Comparison of ENCODE assay signal across 8 cellular contexts in the genomic region with DNA sequence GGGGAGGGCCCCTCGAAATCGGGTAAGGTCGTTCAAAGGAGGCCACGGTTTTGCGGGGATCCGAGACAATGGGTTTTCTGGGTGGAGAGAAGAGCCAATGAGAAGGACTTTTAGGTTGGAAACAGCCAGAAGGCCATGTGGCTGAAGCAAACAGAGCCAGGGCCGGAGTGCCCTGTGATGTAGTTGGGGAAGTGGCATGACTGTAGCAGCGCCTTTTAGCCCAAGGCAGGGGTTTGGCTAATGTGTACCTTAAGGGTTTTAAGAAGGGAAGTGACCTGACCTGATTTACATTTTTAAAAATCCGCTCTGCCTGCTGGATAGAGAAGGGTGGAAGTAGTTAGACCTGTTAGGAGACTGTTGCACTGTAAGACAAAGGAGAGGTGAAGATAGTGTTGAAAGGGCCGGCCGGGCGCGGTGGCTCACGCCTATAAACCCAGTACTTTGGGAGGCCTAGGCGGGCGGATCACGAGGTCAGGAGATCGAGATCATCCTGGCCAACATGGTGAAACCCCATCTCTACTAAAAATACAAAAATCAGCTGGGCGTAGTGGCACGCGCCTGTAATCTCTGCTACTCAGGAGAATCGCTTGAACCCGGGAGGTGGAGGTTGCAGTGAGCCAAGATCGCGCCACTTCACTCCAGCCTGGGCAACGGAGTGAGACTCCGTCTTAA. TPM values are rescaled to one million over a fixed set of nuclear protein-coding genes. Genes with fewer than 3 reads are reported as not detected.
DNase-seq lines count a peak whose midpoint lies in the region; ATAC-seq and TF ChIP-seq lines count a peak whose summit lies in the region.

No MANE protein-coding gene starts in this region.

- H3K36me3 ChIP-seq in left ventricle myocardium inferior: peaks cover 4% of the 10 kb centered on the region

- H3K27ac ChIP-seq in angular gyrus (ENCODE audit: low read depth, low read length) (peak overlapping the region; percentile 96), left ventricle myocardium inferior (replicated peaks) (peak overlapping the region; percentile 99)

- ATAC-seq in HG02852 (IDR thresholded peaks at IDR 0.05; ENCODE audit: unreplicated experiment): no peak

- H3K4me3 ChIP-seq in HFF-Myc (replicated peaks; ENCODE audit: low read depth, low read length) (peak overlapping the region; percentile 94), left ventricle myocardium inferior (peak overlapping the region; percentile 92)

- no peaks in the 10 kb centered on the region for H3K27me3 ChIP-seq in left ventricle myocardium inferior (ENCODE audit: low read depth)

- no peaks in the 10 kb centered on the region for H3K9me3 ChIP-seq in left ventricle myocardium inferior (replicated peaks)

- in situ Hi-C loops in G401 (cut with HindIII; ENCODE audit: low sequenced_read_pairs): no loop called here

- DNase-seq in G401 (ENCODE audit: low spot score): peak; percentile 80
- no peak for DNase-seq in HFF-Myc (ENCODE audit: extremely low read depth, low read depth)
- peak; percentile 54 for DNase-seq in OCI-M1 (lab: John Stamatoyannopoulos, UW)
- DNase-seq in left ventricle myocardium inferior: peak; percentile 44
- DNase-seq in posterior cingulate gyrus: peak in 8 of 10 donors; percentile 5 to 88 (median 30)
- DNase-seq in middle frontal gyrus (ENCODE audit: extremely low spot score, low spot score): no peak

- intact Hi-C loops in left ventricle myocardium inferior (cut with micrococcal nuclease) (loop anchor here (5.0 kb wide), 1 partner anchor 39 kb away; no protein-coding TSS in a partner anchor), posterior cingulate gyrus (cut with DNase I) (loop anchor here (5.0 kb wide), 2 partner anchors 49 to 94 kb away; partner anchors contain the start of genes ERI2 and REXO5)

- TF ChIP-seq CTCF in HFF-Myc (IDR thresholded peaks at IDR 0.05; ENCODE audit: low read depth, low read length, missing control alignments): no peak
- TF ChIP-seq CTCF in left ventricle myocardium inferior (IDR thresholded peaks at IDR 0.05; ENCODE audit: borderline replicate concordance): no peak

- peaks cover 93% of the 10 kb centered on the region for H3K4me1 ChIP-seq in left ventricle myocardium inferior

RNA-seq across cellular contexts. Expression of gene LYRM1, which starts 1.0 kb away (rescaled TPM):
- 59.0 and 88.5 TPM in 2 replicates for total RNA-seq in G401 (2014; rRNA removed; shearing (Covaris generic))
- total RNA-seq in left ventricle myocardium inferior: 45.4 TPM

RNA-seq across cellular contexts. Expression of gene DCUN1D3, which starts 1.4 kb away (rescaled TPM):
- 3.4 and 8.6 TPM in 2 replicates for total RNA-seq in G401 (2014; rRNA removed; shearing (Covaris generic))
- 9.8 TPM for total RNA-seq in left ventricle myocardium inferior

Comparison
In these comparisons a context has a peak if more than half of its experiments do, and no peak if none do; other contexts are left out.
1. DNase-seq: peak in G401 (single experiment), OCI-M1 (single experiment), left ventricle myocardium inferior (single experiment) and posterior cingulate gyrus (8 of 10); none in HFF-Myc (single experiment) and middle frontal gyrus (single experiment).